8 cellular contexts compared by ENCODE assay signal in the genomic region with DNA sequence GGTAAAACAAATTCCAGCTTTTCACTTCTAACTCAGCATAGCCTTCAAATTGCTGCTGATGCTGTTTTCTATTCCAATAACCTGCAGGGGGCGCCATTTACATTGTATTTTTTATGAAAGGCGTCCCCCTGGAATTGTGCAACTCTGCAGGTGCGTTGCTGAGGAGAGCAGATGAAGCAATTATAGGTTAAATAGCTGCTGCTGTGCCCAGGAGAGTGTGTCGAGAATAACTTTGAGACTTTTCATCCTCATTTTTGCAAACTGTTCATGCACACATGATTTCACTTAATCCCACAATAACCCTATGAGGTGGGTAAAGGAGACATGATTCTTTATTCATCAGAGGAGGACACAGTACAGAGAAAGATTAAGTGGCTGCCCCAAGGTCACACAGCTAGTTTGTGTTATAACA.
A peak's percentile ranks its signal among the peaks of the same experiment; 100 is the strongest.
DNase-seq lines count a peak whose midpoint lies in the region; ATAC-seq and TF ChIP-seq lines count a peak whose summit lies in the region.

No MANE protein-coding gene starts in this region.

- H3K36me3 Mint-ChIP-seq in neural crest cell (ENCODE audit: low read depth) = no peaks in the 10 kb centered on the region

- no peak for TF ChIP-seq POLR2A in esophagus muscularis mucosa (IDR thresholded peaks at IDR 0.05; ENCODE audit: low read depth)

- no peak overlapping the region for H3K4me3 Mint-ChIP-seq in neural crest cell

- peaks cover 13% of the 10 kb centered on the region for H3K4me1 Mint-ChIP-seq in neural crest cell

- DNase-seq in COLO829 (ENCODE audit: low spot score) (peak; percentile 33), HUDEP-2 (lab: John Stamatoyannopoulos, UW; ENCODE audit: unreplicated experiment in 76 of 76) (peak in 47 of 76 experiments; percentile 1 to 64 (median 28)), NOMO-1 treated with DMSO at 0.1 percent for 48 hours (lab: John Stamatoyannopoulos, UW; ENCODE audit: unreplicated experiment) (peak; percentile 45), esophagus muscularis mucosa (ENCODE audit: extremely low spot score) (no peak), neural crest cell (ENCODE audit: low read depth, low spot score) (peak; percentile 74), substantia nigra (lab: John Stamatoyannopoulos, UW) (peak in 42 of 49 donors; percentile 3 to 81 (median 42))
- DNase-seq in activated CD8-positive, alpha-beta memory T cell treated with anti-CD3 and anti-CD28 coated beads, Interleukin-2, amount 50 U/mL, for 4 hours = peak; percentile 61

- no peaks in the 10 kb centered on the region for H3K9me3 Mint-ChIP-seq in neural crest cell

- ATAC-seq in GM19467 (IDR thresholded peaks at IDR 0.05; ENCODE audit: unreplicated experiment) = peak; percentile 71

- intact Hi-C loops in esophagus muscularis mucosa (cut with DNase I) = loop anchor here (1.0 to 5.0 kb wide), 2 partner anchors 462 to 677 kb away; no protein-coding TSS in a partner anchor

- H3K27me3 ChIP-seq in esophagus muscularis mucosa = no peaks in the 10 kb centered on the region

- H3K27ac ChIP-seq in esophagus muscularis mucosa (replicated peaks in 1 of 4) (no peak overlapping the region), substantia nigra (ENCODE audit: low read depth, low read length, poor library complexity, severe bottlenecking) (no peak overlapping the region)

- 1% methylated on average over 4 of the region's 4 CpGs for WGBS in esophagus muscularis mucosa

- peaks cover 0 to 8% (median 2%) of the 10 kb centered on the region in 4 donors for H3K4me1 ChIP-seq in esophagus muscularis mucosa

- H3K27ac Mint-ChIP-seq in neural crest cell (ENCODE audit: unreplicated experiment) = no peak overlapping the region

- no peaks in the 10 kb centered on the region for H3K27me3 Mint-ChIP-seq in neural crest cell (ENCODE audit: low read depth)

- no peak for TF ChIP-seq EP300 in esophagus muscularis mucosa (IDR thresholded peaks at IDR 0.05)

- TF ChIP-seq CTCF in esophagus muscularis mucosa (IDR thresholded peaks at IDR 0.05) = peak; percentile 68 to 78 (median 78)
- TF ChIP-seq CTCF in neural crest cell (conservative IDR thresholded peaks at IDR 0.05) = peak; percentile 92

- no peaks in the 10 kb centered on the region for H3K9me3 ChIP-seq in esophagus muscularis mucosa

- H3K36me3 ChIP-seq in esophagus muscularis mucosa = no peaks in the 10 kb centered on the region

- no peak overlapping the region for H3K4me3 ChIP-seq in esophagus muscularis mucosa
